In the genomic region with DNA sequence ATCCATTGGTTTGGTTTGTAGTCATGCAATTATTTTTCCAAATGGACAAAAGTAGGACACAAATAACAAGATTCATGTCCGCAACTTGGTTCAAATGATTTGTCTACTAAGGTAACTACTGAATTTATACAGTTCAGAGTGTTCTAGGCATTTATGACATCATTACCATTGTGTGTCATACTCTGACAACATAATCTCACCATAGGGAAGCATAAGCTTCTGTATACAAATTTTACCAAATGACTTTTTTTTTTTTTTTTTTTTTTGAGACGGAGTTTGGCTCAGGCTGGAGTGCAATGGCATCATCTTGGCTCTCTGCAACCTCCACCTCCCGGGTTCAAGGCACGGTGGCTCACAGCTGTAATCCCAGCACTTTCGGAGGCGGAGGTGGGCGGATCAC, we compare ENCODE assay signal across 42 cellular contexts. TPM values are rescaled to one million over a fixed set of nuclear protein-coding genes. Genes with fewer than 3 reads are reported as not detected.
"Had no signal": no experiment of that assay in that cellular context is flagged by ENCODE, and none has a peak within 500 bp of the region (broad histone marks: within the 10 kb centered on the region; RNA-seq: fewer than 3 reads in every experiment).

A gene with protein sequence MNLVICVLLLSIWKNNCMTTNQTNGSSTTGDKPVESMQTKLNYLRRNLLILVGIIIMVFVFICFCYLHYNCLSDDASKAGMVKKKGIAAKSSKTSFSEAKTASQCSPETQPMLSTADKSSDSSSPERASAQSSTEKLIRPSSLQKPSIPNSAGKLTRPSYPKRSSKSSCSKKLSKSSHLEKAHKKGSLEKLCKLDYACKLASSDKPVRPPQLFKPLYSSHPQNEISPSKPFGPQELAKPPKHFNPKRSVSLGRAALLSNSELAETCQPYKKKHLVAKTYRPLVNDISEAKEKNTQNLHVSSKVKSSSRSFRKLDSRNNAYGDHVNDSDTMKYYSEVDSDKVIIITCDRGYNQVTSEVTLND (minus strand): TSS at position 101 of the 400 bp plus-strand sequence. CDS start 25 bp downstream, at position 76.

- H3K36me3 ChIP-seq: adrenal gland, ascending aorta, brain microvascular endothelial cell, breast epithelium, cardiac muscle cell had no signal

- H3K27me3 Mint-ChIP-seq: activated naive CD4-positive, alpha-beta T cell treated with anti-CD3 and anti-CD28 coated beads, Interleukin-2, amount 10 ng/mL, durations not matched to agents 7 days and 5 days; activated naive CD8-positive, alpha-beta T cell; activated naive CD8-positive, alpha-beta T cell treated with anti-CD3 and anti-CD28 coated beads for 36 hours; activated T-helper 17 cell treated with anti-CD3 and anti-CD28 coated beads, Interleukin-2, amount 50 U/mL, for 72 hours; brain had no signal

- H3K9me3 Mint-ChIP-seq: activated naive CD4-positive, alpha-beta T cell treated with anti-CD3 and anti-CD28 coated beads for 36 hours; activated naive CD4-positive, alpha-beta T cell treated with anti-CD3 and anti-CD28 coated beads, Interleukin-2, amount 10 ng/mL, durations not matched to agents 7 days and 5 days; activated naive CD4-positive, alpha-beta T cell treated with anti-CD3 and anti-CD28 coated beads, Interleukin-2, amount 50 U/mL, for 24 hours; activated naive CD4-positive, alpha-beta T cell treated with anti-CD3 and anti-CD28 coated beads, Interleukin-2, amount 50 U/mL, for 72 hours; activated naive CD8-positive, alpha-beta T cell treated with anti-CD3 and anti-CD28 coated beads, Interleukin-2, amount 10 ng/mL, durations not matched to agents 7 days and 5 days; activated naive CD8-positive, alpha-beta T cell treated with anti-CD3 and anti-CD28 coated beads, Interleukin-2, amount 50 U/mL, for 24 hours; activated T-cell treated with anti-CD3 and anti-CD28 coated beads, Interleukin-2, amount 50 U/mL, for 4 hours; activated T-cell treated with anti-CD3 and anti-CD28 coated beads, Interleukin-2, amount 50 U/mL, for 72 hours; activated T-helper 1 cell treated with anti-CD3 and anti-CD28 coated beads, Interleukin-12 subunit alpha, Interleukin-12 subunit beta, Interleukin-2, Interleukin-4 antibody, amounts not matched to agents 30 ng/mL and 10 ng/mL and 1 ng/mL, durations not matched to agents 14 hours and 24 hours and 36 hours; activated T-helper 17 cell treated with anti-CD3 and anti-CD28 coated beads, Interleukin-2, amount 50 U/mL, for 72 hours; activated T-helper 2 cell treated with anti-CD3 and anti-CD28 coated beads, Interferon-gamma antibody, Interleukin-2, Interleukin-4, amounts not matched to agents 10 μg/mL and 5 μg/mL and 100 μg/mL, durations not matched to agents 14 hours and 24 hours and 36 hours; central memory CD8-positive, alpha-beta T cell had no signal

- H3K27ac Mint-ChIP-seq: activated naive CD4-positive, alpha-beta T cell treated with anti-CD3 and anti-CD28 coated beads for 36 hours; activated naive CD4-positive, alpha-beta T cell treated with anti-CD3 and anti-CD28 coated beads, Interleukin-2, amount 10 ng/mL, durations not matched to agents 7 days and 5 days; activated naive CD4-positive, alpha-beta T cell treated with anti-CD3 and anti-CD28 coated beads, Interleukin-2, amount 50 U/mL, for 24 hours; activated naive CD4-positive, alpha-beta T cell treated with anti-CD3 and anti-CD28 coated beads, Interleukin-2, amount 50 U/mL, for 72 hours; activated naive CD8-positive, alpha-beta T cell; activated naive CD8-positive, alpha-beta T cell treated with anti-CD3 and anti-CD28 coated beads for 36 hours; activated naive CD8-positive, alpha-beta T cell treated with anti-CD3 and anti-CD28 coated beads, Interleukin-2, amount 10 ng/mL, durations not matched to agents 7 days and 5 days; activated naive CD8-positive, alpha-beta T cell treated with anti-CD3 and anti-CD28 coated beads, Interleukin-2, amount 50 U/mL, for 24 hours; activated T-cell treated with anti-CD3 and anti-CD28 coated beads, Interleukin-2, amount 50 U/mL, for 24 hours; activated T-cell treated with anti-CD3 and anti-CD28 coated beads, Interleukin-2, amount 50 U/mL, for 72 hours; activated T-helper 1 cell treated with anti-CD3 and anti-CD28 coated beads, Interleukin-12 subunit alpha, Interleukin-12 subunit beta, Interleukin-2, Interleukin-4 antibody, amounts not matched to agents 30 ng/mL and 10 ng/mL and 1 ng/mL, durations not matched to agents 14 hours and 24 hours and 36 hours; activated T-helper 17 cell treated with anti-CD3 and anti-CD28 coated beads, Interleukin-2, amount 50 U/mL, for 72 hours; activated T-helper 2 cell treated with anti-CD3 and anti-CD28 coated beads, Interferon-gamma antibody, Interleukin-2, Interleukin-4, amounts not matched to agents 10 μg/mL and 5 μg/mL and 100 μg/mL, durations not matched to agents 14 hours and 24 hours and 36 hours; brain had no signal

- DNase-seq: activated effector memory CD4-positive, alpha-beta T cell treated with anti-CD3 and anti-CD28 coated beads, Interleukin-2, amount 50 U/mL, for 16 hours; activated effector memory CD4-positive, alpha-beta T cell treated with Interleukin-2 at 50 U/mL for 16 hours; activated gamma-delta T cell; activated gamma-delta T cell treated with Interleukin-2 at 50 U/mL for 16 hours; activated naive CD4-positive, alpha-beta T cell; activated naive CD4-positive, alpha-beta T cell treated with anti-CD3 and anti-CD28 coated beads, Interleukin-2, amount 10 ng/mL, durations not matched to agents 7 days and 5 days; activated naive CD4-positive, alpha-beta T cell treated with anti-CD3 and anti-CD28 coated beads, Interleukin-2, amount 50 U/mL, for 16 hours; activated naive CD4-positive, alpha-beta T cell treated with Interleukin-2 at 50 U/mL for 16 hours; activated naive CD8-positive, alpha-beta T cell treated with anti-CD3 and anti-CD28 coated beads, Interleukin-2, amount 10 ng/mL, durations not matched to agents 7 days and 5 days; activated naive CD8-positive, alpha-beta T cell treated with anti-CD3 and anti-CD28 coated beads, Interleukin-2, amount 50 U/mL, for 24 hours; activated T-cell treated with anti-CD3 and anti-CD28 coated beads, Interleukin-2, amount 50 U/mL, for 1 hour; activated T-cell treated with anti-CD3 and anti-CD28 coated beads, Interleukin-2, amount 50 U/mL, for 24 hours; activated T-cell treated with anti-CD3 and anti-CD28 coated beads, Interleukin-2, amount 50 U/mL, for 4 hours; amniotic stem cell; amygdala; anterior cingulate cortex; aorta; body of pancreas; brain microvascular endothelial cell; caudate nucleus; central memory CD4-positive, alpha-beta T cell; cerebellar nuclear complex had no signal

- H3K4me3 ChIP-seq: adrenal gland, ascending aorta, body of pancreas, breast epithelium, cardiac muscle cell had no signal

- H3K4me3 Mint-ChIP-seq: activated naive CD4-positive, alpha-beta T cell treated with anti-CD3 and anti-CD28 coated beads for 36 hours; activated naive CD4-positive, alpha-beta T cell treated with anti-CD3 and anti-CD28 coated beads, Interleukin-2, amount 10 ng/mL, durations not matched to agents 7 days and 5 days; activated naive CD4-positive, alpha-beta T cell treated with anti-CD3 and anti-CD28 coated beads, Interleukin-2, amount 50 U/mL, for 24 hours; activated naive CD8-positive, alpha-beta T cell; activated naive CD8-positive, alpha-beta T cell treated with anti-CD3 and anti-CD28 coated beads for 36 hours; activated naive CD8-positive, alpha-beta T cell treated with anti-CD3 and anti-CD28 coated beads, Interleukin-2, amount 10 ng/mL, durations not matched to agents 7 days and 5 days; activated naive CD8-positive, alpha-beta T cell treated with anti-CD3 and anti-CD28 coated beads, Interleukin-2, amount 50 U/mL, for 24 hours; activated T-cell treated with anti-CD3 and anti-CD28 coated beads, Interleukin-2, amount 50 U/mL, for 24 hours; activated T-cell treated with anti-CD3 and anti-CD28 coated beads, Interleukin-2, amount 50 U/mL, for 4 hours; activated T-cell treated with anti-CD3 and anti-CD28 coated beads, Interleukin-2, amount 50 U/mL, for 72 hours; activated T-helper 1 cell treated with anti-CD3 and anti-CD28 coated beads, Interleukin-12 subunit alpha, Interleukin-12 subunit beta, Interleukin-2, Interleukin-4 antibody, amounts not matched to agents 30 ng/mL and 10 ng/mL and 1 ng/mL, durations not matched to agents 14 hours and 24 hours and 36 hours; activated T-helper 17 cell treated with anti-CD3 and anti-CD28 coated beads, Interleukin-2, amount 50 U/mL, for 72 hours; brain; central memory CD8-positive, alpha-beta T cell had no signal

- H3K36me3 Mint-ChIP-seq: activated naive CD4-positive, alpha-beta T cell treated with anti-CD3 and anti-CD28 coated beads, Interleukin-2, amount 10 ng/mL, durations not matched to agents 7 days and 5 days; activated naive CD4-positive, alpha-beta T cell treated with anti-CD3 and anti-CD28 coated beads, Interleukin-2, amount 50 U/mL, for 24 hours; activated naive CD4-positive, alpha-beta T cell treated with anti-CD3 and anti-CD28 coated beads, Interleukin-2, amount 50 U/mL, for 72 hours; activated naive CD8-positive, alpha-beta T cell; activated naive CD8-positive, alpha-beta T cell treated with anti-CD3 and anti-CD28 coated beads for 36 hours; activated naive CD8-positive, alpha-beta T cell treated with anti-CD3 and anti-CD28 coated beads, Interleukin-2, amount 10 ng/mL, durations not matched to agents 7 days and 5 days; brain had no signal

- H3K4me1 ChIP-seq: adrenal gland, ascending aorta, body of pancreas, breast epithelium had no signal

- H3K27me3 ChIP-seq: adrenal gland, ascending aorta, body of pancreas, brain microvascular endothelial cell, cardiac muscle cell had no signal

- H3K9me3 ChIP-seq: adrenal gland, ascending aorta, body of pancreas had no signal

- FAIRE-seq: bronchial epithelial cell had no signal

- H3K4me1 Mint-ChIP-seq: activated naive CD4-positive, alpha-beta T cell treated with anti-CD3 and anti-CD28 coated beads, Interleukin-2, amount 10 ng/mL, durations not matched to agents 7 days and 5 days; activated naive CD4-positive, alpha-beta T cell treated with anti-CD3 and anti-CD28 coated beads, Interleukin-2, amount 50 U/mL, for 24 hours; activated naive CD8-positive, alpha-beta T cell treated with anti-CD3 and anti-CD28 coated beads for 36 hours; activated naive CD8-positive, alpha-beta T cell treated with anti-CD3 and anti-CD28 coated beads, Interleukin-2, amount 10 ng/mL, durations not matched to agents 7 days and 5 days; activated naive CD8-positive, alpha-beta T cell treated with anti-CD3 and anti-CD28 coated beads, Interleukin-2, amount 50 U/mL, for 24 hours; activated T-helper 17 cell treated with anti-CD3 and anti-CD28 coated beads, Interleukin-2, amount 50 U/mL, for 72 hours; brain; central memory CD8-positive, alpha-beta T cell had no signal

- ATAC-seq: activated naive CD4-positive, alpha-beta T cell treated with anti-CD3 and anti-CD28 coated beads, Interleukin-2, amount 50 U/mL, for 72 hours; activated naive CD8-positive, alpha-beta T cell treated with anti-CD3 and anti-CD28 coated beads, Interleukin-2, amount 50 U/mL, for 24 hours; activated T-cell treated with anti-CD3 and anti-CD28 coated beads, Interleukin-2, amount 50 U/mL, for 4 hours; activated T-cell treated with anti-CD3 and anti-CD28 coated beads, Interleukin-2, amount 50 U/mL, for 72 hours; activated T-helper 17 cell treated with anti-CD3 and anti-CD28 coated beads, Interleukin-2, amount 50 U/mL, for 72 hours; body of pancreas had no signal

- H3K27ac ChIP-seq: adrenal gland, ascending aorta, body of pancreas, brain microvascular endothelial cell, breast epithelium, cardiac muscle cell had no signal

RNA-seq across cellular contexts. Expression of the gene that starts here (rescaled TPM):
- total RNA-seq: activated naive CD4-positive, alpha-beta T cell treated with anti-CD3 and anti-CD28 coated beads for 36 hours; activated naive CD4-positive, alpha-beta T cell treated with anti-CD3 and anti-CD28 coated beads, Interleukin-2, amount 50 U/mL, for 72 hours; activated naive CD8-positive, alpha-beta T cell treated with anti-CD3 and anti-CD28 coated beads for 36 hours; activated naive CD8-positive, alpha-beta T cell treated with anti-CD3 and anti-CD28 coated beads, Interleukin-2, amount 10 ng/mL, durations not matched to agents 7 days and 5 days; activated T-cell treated with anti-CD3 and anti-CD28 coated beads, Interleukin-2, amount 50 U/mL, for 4 hours; activated T-cell treated with anti-CD3 and anti-CD28 coated beads, Interleukin-2, amount 50 U/mL, for 72 hours; activated T-helper 1 cell treated with anti-CD3 and anti-CD28 coated beads, Interleukin-12 subunit alpha, Interleukin-12 subunit beta, Interleukin-2, Interleukin-4 antibody, amounts not matched to agents 30 ng/mL and 10 ng/mL and 1 ng/mL, durations not matched to agents 14 hours and 24 hours and 36 hours; activated T-helper 17 cell treated with anti-CD3 and anti-CD28 coated beads, Interleukin-2, amount 50 U/mL, for 72 hours; activated T-helper 2 cell treated with anti-CD3 and anti-CD28 coated beads, Interferon-gamma antibody, Interleukin-2, Interleukin-4, amounts not matched to agents 10 μg/mL and 5 μg/mL and 100 μg/mL, durations not matched to agents 14 hours and 24 hours and 36 hours; adrenal gland; aorta; ascending aorta; body of pancreas; breast epithelium; bronchial epithelial cell; cardiac muscle cell; cardiac septum; cerebellum; chondrocyte had no signal
- polyA plus RNA-seq: adipose tissue, adrenal gland, aorta, cardiac muscle cell had no signal
